In the genomic region with DNA sequence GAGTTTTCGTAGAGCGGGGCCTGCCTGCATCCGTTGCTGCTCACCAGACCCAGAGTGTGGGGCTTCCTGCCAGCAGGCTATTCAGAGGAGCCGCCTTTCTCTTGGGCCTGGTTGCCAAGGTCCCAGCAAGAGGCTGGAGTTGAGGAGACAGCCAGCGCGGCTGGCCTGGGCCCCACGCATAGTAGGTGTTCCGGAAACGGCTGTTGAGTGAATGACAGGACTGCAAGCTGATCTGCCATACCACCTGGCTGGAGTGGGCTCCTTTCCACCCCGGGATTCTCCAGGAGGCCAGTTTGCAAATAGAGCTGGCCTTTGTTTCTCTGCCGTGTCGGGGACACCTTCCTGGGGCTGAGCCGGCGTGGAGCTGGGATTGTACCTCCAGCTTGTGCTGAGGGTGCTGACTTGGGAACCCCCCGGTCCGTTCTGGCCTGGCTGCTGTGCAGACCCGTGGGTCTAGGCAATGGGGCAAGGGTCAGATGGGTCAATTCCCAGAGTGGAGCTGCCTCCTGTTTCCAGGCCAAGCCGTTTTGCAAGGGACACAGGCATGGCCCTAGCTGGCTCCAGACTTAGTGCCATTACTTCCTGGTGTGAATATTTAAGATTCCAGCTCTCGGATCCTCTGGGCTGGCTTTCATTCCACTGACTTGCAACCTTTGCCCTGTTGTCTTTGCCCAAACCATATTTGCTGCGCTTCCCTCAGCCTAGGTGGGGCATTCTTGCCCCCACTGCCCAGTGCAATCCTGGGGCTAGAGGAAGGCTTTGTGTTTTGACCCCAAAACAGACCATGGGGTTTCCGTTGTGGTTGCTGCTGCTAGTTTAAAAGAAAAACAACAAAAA, we compare ENCODE assay signal across 8 cellular contexts.
DNase-seq lines count a peak whose midpoint lies in the region; ATAC-seq, FAIRE-seq and TF ChIP-seq lines count a peak whose summit lies in the region.

No MANE protein-coding gene starts in this region.

- H3K4me3 ChIP-seq in HUES64 (ENCODE audit: low read length) (no peak overlapping the region), fibroblast of pulmonary artery (replicated peaks; ENCODE audit: low read depth, low read length) (no peak overlapping the region)

- peak; percentile 40 for DNase-seq in fibroblast of pulmonary artery (ENCODE audit: low read depth)
- no peak for DNase-seq in progenitor cell of endocrine pancreas (ENCODE audit: low spot score, unreplicated experiment)
- DNase-seq in GM12892 (ENCODE audit: insufficient read length): no peak
- DNase-seq in NCI-H2196 (lab: John Stamatoyannopoulos, UW; ENCODE audit: unreplicated experiment): no peak
- DNase-seq in stimulated activated CD4-positive, alpha-beta T cell treated with anti-CD3 and anti-CD28 coated beads, Interleukin-2, amount 100 ng/mL, for 24 hours: no peak
- DNase-seq in activated CD4-positive, alpha-beta T cell treated with anti-CD3 and anti-CD28 coated beads for 36 hours: no peak

- intact Hi-C loops in activated CD4-positive, alpha-beta T cell treated with anti-CD3 and anti-CD28 coated beads for 36 hours (cut with DNase I, micrococcal nuclease): no loop called here

- peak overlapping the region; percentile 50 for H3K27ac ChIP-seq in HUES64 (ENCODE audit: low read depth, low read length)

- H3K9me3 Mint-ChIP-seq in progenitor cell of endocrine pancreas (ENCODE audit: low read depth): peaks cover 5% of the 10 kb centered on the region
- no peaks in the 10 kb centered on the region for H3K9me3 Mint-ChIP-seq in activated CD4-positive, alpha-beta T cell treated with anti-CD3 and anti-CD28 coated beads for 36 hours (ENCODE audit: low read depth)

- H3K36me3 Mint-ChIP-seq in progenitor cell of endocrine pancreas (ENCODE audit: insufficient read depth): peaks cover 5% of the 10 kb centered on the region
- peaks cover 2% of the 10 kb centered on the region for H3K36me3 Mint-ChIP-seq in activated CD4-positive, alpha-beta T cell treated with anti-CD3 and anti-CD28 coated beads for 36 hours (ENCODE audit: low read depth)

- H3K27me3 ChIP-seq in HUES64 (ENCODE audit: insufficient read depth, low read length): no peaks in the 10 kb centered on the region

- POLR2A ChIA-PET in activated CD4-positive, alpha-beta T cell treated with anti-CD3 and anti-CD28 coated beads for 36 hours (lab: Charles Lee): no interaction called here

- H3K36me3 ChIP-seq in HUES64 (ENCODE audit: insufficient read depth, low read length): peaks cover 10% of the 10 kb centered on the region

- H3K27ac Mint-ChIP-seq in progenitor cell of endocrine pancreas: peak overlapping the region; percentile 40
- H3K27ac Mint-ChIP-seq in activated CD4-positive, alpha-beta T cell treated with anti-CD3 and anti-CD28 coated beads for 36 hours: no peak overlapping the region

- H3K27me3 Mint-ChIP-seq in progenitor cell of endocrine pancreas: no peaks in the 10 kb centered on the region
- H3K27me3 Mint-ChIP-seq in activated CD4-positive, alpha-beta T cell treated with anti-CD3 and anti-CD28 coated beads for 36 hours: no peaks in the 10 kb centered on the region

- TF ChIP-seq POLR2A in GM12892 (IDR thresholded peaks at IDR 0.05; ENCODE audit: low read depth, low read length): no peak

- H3K9me3 ChIP-seq in HUES64 (ENCODE audit: insufficient read depth, low read depth, low read length): 0 out of 2 replicates have a peak, but pooled peaks cover 3% of the 10 kb centered on the region

- peak; percentile 35 for ATAC-seq in GM19025 (IDR thresholded peaks at IDR 0.05; ENCODE audit: low read depth, unreplicated experiment)
- ATAC-seq in activated CD4-positive, alpha-beta T cell treated with anti-CD3 and anti-CD28 coated beads for 36 hours: no peak

- no peak for FAIRE-seq in GM12892 (lab: Jason Lieb, UNC)

- TF ChIP-seq CTCF in fibroblast of pulmonary artery (IDR thresholded peaks at IDR 0.05; ENCODE audit: low read length, missing control alignments) (no peak), progenitor cell of endocrine pancreas (IDR thresholded peaks at IDR 0.05; ENCODE audit: unreplicated experiment) (no peak)

- CTCF ChIA-PET in activated CD4-positive, alpha-beta T cell treated with anti-CD3 and anti-CD28 coated beads for 36 hours (lab: Charles Lee): no interaction called here

- peaks cover 13% of the 10 kb centered on the region for H3K4me1 ChIP-seq in HUES64 (ENCODE audit: insufficient read depth, low read length)

- H3K9ac ChIP-seq in HUES64 (ENCODE audit: low read depth, low read length): peak overlapping the region; percentile 64

- H3K4me1 Mint-ChIP-seq in progenitor cell of endocrine pancreas (ENCODE audit: low read depth): peaks cover 13% of the 10 kb centered on the region
- peaks cover 10% of the 10 kb centered on the region for H3K4me1 Mint-ChIP-seq in activated CD4-positive, alpha-beta T cell treated with anti-CD3 and anti-CD28 coated beads for 36 hours

- 61% methylated on average over 21 of the region's 21 CpGs for WGBS in HUES64

- no peak overlapping the region for H3K4me3 Mint-ChIP-seq in progenitor cell of endocrine pancreas (ENCODE audit: low read depth)
- no peak overlapping the region for H3K4me3 Mint-ChIP-seq in activated CD4-positive, alpha-beta T cell treated with anti-CD3 and anti-CD28 coated beads for 36 hours
